12 cellular contexts compared by ENCODE assay signal in genomic region chr5:172878585-172879433, GRCh38.
DNase-seq lines count a peak whose midpoint lies in the region; ATAC-seq and TF ChIP-seq lines count a peak whose summit lies in the region.
"Had no signal": no experiment of that assay in that cellular context is flagged by ENCODE, and none has a peak within 500 bp of the region (broad histone marks: within the 10 kb centered on the region; RNA-seq: fewer than 3 reads in every experiment).

No MANE protein-coding gene starts in this region.

- no peaks in the 10 kb centered on the region for H3K27me3 ChIP-seq in parathyroid adenoma (ENCODE audit: control insufficient read depth, insufficient read depth, low read length)

- peaks cover 8% of the 10 kb centered on the region for H3K4me1 ChIP-seq in parathyroid adenoma

- no peak overlapping the region for H2AFZ ChIP-seq in parathyroid adenoma

- H3K36me3 ChIP-seq in parathyroid adenoma (ENCODE audit: control insufficient read depth, insufficient read depth, low read length): no peaks in the 10 kb centered on the region

- no peak overlapping the region for H3K4me2 ChIP-seq in parathyroid adenoma (ENCODE audit: low read length)

- CTCF ChIA-PET in AG04449 (lab: Yijun Ruan, JAX) (interaction anchor here (1.2 to 1.9 kb wide), 4 partner anchors 17 to 164 kb away, joined by 3 to 6 read pairs (median 4); no protein-coding TSS in a partner anchor), RWPE1 (lab: Yijun Ruan, JAX) (interaction anchor here (0.6 to 0.7 kb wide), 2 partner anchors 9 to 180 kb away, joined by 3 read pairs; no protein-coding TSS in a partner anchor)

- no peaks in the 10 kb centered on the region for H3K9me3 ChIP-seq in parathyroid adenoma (ENCODE audit: control insufficient read depth, low read length)

- peaks cover 10% of the 10 kb centered on the region for H3K79me2 ChIP-seq in parathyroid adenoma

- POLR2A ChIA-PET in AG04449 (lab: Yijun Ruan, JAX): interaction anchor here (1.8 kb wide), 1 partner anchor 108 kb away, joined by 9 read pairs; the partner anchor contains the start of gene DUSP1
- POLR2A ChIA-PET in RWPE1 (lab: Yijun Ruan, JAX; ENCODE audit: low non-redundant PET): no interaction called here

- ATAC-seq in GM21528 (IDR thresholded peaks at IDR 0.05; ENCODE audit: low FRiP score, unreplicated experiment) (no peak), GM19467 (IDR thresholded peaks at IDR 0.05; ENCODE audit: unreplicated experiment) (no peak)
- ATAC-seq: activated T-cell treated with anti-CD3 and anti-CD28 coated beads, Interleukin-2, amount 50 U/mL, for 72 hours had no signal

- no peak for DNase-seq in AG04449 (ENCODE audit: low read depth, low spot score)
- DNase-seq in RWPE1 (ENCODE audit: low spot score): no peak
- peak; percentile 76 to 84 for DNase-seq in foreskin fibroblast
- no peak for DNase-seq in NCI-H2029 (lab: John Stamatoyannopoulos, UW)
- DNase-seq in NCI-H524 treated with DMSO at 0.1 percent for 48 hours (lab: John Stamatoyannopoulos, UW): no peak
- DNase-seq: activated T-cell treated with anti-CD3 and anti-CD28 coated beads, Interleukin-2, amount 50 U/mL, for 72 hours; CD4-positive, CD25-positive, alpha-beta regulatory T cell; effector CD8-positive, alpha-beta T cell; NCI-H187 treated with DMSO at 0.1 percent for 48 hours had no signal

- peak overlapping the region; percentile 19 for H3K27ac ChIP-seq in RWPE1
- H3K27ac ChIP-seq in parathyroid adenoma: peak overlapping the region; percentile 50

- no peak overlapping the region for H3K9ac ChIP-seq in parathyroid adenoma

- TF ChIP-seq CTCF in AG04449 (IDR thresholded peaks at IDR 0.05; ENCODE audit: insufficient read depth, low read length, missing control alignments) (no peak), RWPE1 (conservative IDR thresholded peaks at IDR 0.05; ENCODE audit: low read depth) (no peak), foreskin fibroblast (IDR thresholded peaks at IDR 0.05; ENCODE audit: low read depth, low read length) (no peak), parathyroid adenoma (IDR thresholded peaks at IDR 0.05) (no peak)

- H3K4me3 ChIP-seq in AG04449 (ENCODE audit: low read depth, low read length): peak overlapping the region; percentile 23
- peak overlapping the region; percentile 4 to 6 for H3K4me3 ChIP-seq in foreskin fibroblast (ENCODE audit: low read depth in 1 of 2, low read length in 2 of 2)
- no peak overlapping the region for H3K4me3 ChIP-seq in parathyroid adenoma (ENCODE audit: low read depth, low read length)

Comparison
In these comparisons a context has a peak if more than half of its experiments do, and no peak if none do; other contexts are left out.
1. DNase-seq: peak in foreskin fibroblast (2 of 2); none in AG04449 (single experiment), RWPE1 (single experiment), NCI-H2029 (single experiment) and NCI-H524 treated with DMSO at 0.1 percent for 48 hours (single experiment).